In genomic region chr17:79087428-79088143, GRCh38 we compare ENCODE assay signal across 9 cellular contexts. TPM values are rescaled to one million over a fixed set of nuclear protein-coding genes. Genes with fewer than 3 reads are reported as not detected.
DNase-seq lines count a peak whose midpoint lies in the region; ATAC-seq and TF ChIP-seq lines count a peak whose summit lies in the region.
"Had no signal": no experiment of that assay in that cellular context is flagged by ENCODE, and none has a peak within 500 bp of the region (broad histone marks: within the 10 kb centered on the region; RNA-seq: fewer than 3 reads in every experiment).

No MANE protein-coding gene starts in this region.

- peak; percentile 4 for DNase-seq in NCI-H2029 treated with DMSO at 0.1 percent for 48 hours (lab: John Stamatoyannopoulos, UW)
- no peak for DNase-seq in NCI-H2029 (lab: John Stamatoyannopoulos, UW)
- peak; percentile 50 for DNase-seq in NCI-H146 (lab: John Stamatoyannopoulos, UW)
- DNase-seq in UCSD-AML1 (lab: John Stamatoyannopoulos, UW; ENCODE audit: unreplicated experiment), result peak; percentile 70
- peak; percentile 72 to 83 (median 76) for DNase-seq in body of pancreas
- peak; percentile 92 for DNase-seq in iPS-NIHi11 (ENCODE audit: low spot score)
- DNase-seq in stimulated activated CD4-positive, alpha-beta T cell treated with anti-CD3 and anti-CD28 coated beads, Interleukin-12 subunit alpha, Interleukin-12 subunit beta, amount 100 ng/mL, for 4 hours, result peak; percentile 78

- no peak overlapping the region for H3K4me3 ChIP-seq in body of pancreas
- H3K4me3 ChIP-seq: BLaER1 treated with 17β-estradiol and CSF1 and Interleukin-3, amounts not matched to agents 10 nM and 100 nM had no signal

- 28 to 33% methylated on average over 3 to 11 of the region's 12 CpGs for WGBS in body of pancreas, 2 donors

- peaks cover 0 to 3% of the 10 kb centered on the region in 2 donors for H3K36me3 ChIP-seq in body of pancreas (replicated peaks in 1 of 2; ENCODE audit: insufficient read depth in 1 of 2, low read depth in 2 of 2)

- H3K9me3 ChIP-seq in body of pancreas, result no peaks in the 10 kb centered on the region
- H3K9me3 ChIP-seq: BLaER1 treated with 17β-estradiol and CSF1 and Interleukin-3, amounts not matched to agents 10 nM and 100 nM had no signal

- peak; percentile 77 to 90 (median 85) for TF ChIP-seq CTCF in body of pancreas (IDR thresholded peaks at IDR 0.05)

- peak; percentile 72 for ATAC-seq in body of pancreas
- no peak for ATAC-seq in GM21825 (IDR thresholded peaks at IDR 0.05; ENCODE audit: unreplicated experiment)

- H3K27me3 ChIP-seq in body of pancreas, result no peaks in the 10 kb centered on the region

- intact Hi-C loops in body of pancreas (cut with DNase I), result loop anchor here (5.0 kb wide), 1 partner anchor 305 kb away; no protein-coding TSS in a partner anchor

- H3K27ac ChIP-seq in body of pancreas, result no peak overlapping the region
- H3K27ac ChIP-seq: BLaER1 treated with 17β-estradiol and CSF1 and Interleukin-3, amounts not matched to agents 10 nM and 100 nM had no signal

- TF ChIP-seq POLR2A in body of pancreas (IDR thresholded peaks at IDR 0.05), result no peak

- H3K4me1 ChIP-seq in body of pancreas, result no peaks in the 10 kb centered on the region

RNA-seq across cellular contexts. Expression of gene ENGASE, which starts 13.0 kb away (rescaled TPM):
- total RNA-seq in body of pancreas, result 10 to 100 TPM; 24.9 to 50.8 TPM
